Comparison of ENCODE assay signal across 19 cellular contexts in the genomic region with DNA sequence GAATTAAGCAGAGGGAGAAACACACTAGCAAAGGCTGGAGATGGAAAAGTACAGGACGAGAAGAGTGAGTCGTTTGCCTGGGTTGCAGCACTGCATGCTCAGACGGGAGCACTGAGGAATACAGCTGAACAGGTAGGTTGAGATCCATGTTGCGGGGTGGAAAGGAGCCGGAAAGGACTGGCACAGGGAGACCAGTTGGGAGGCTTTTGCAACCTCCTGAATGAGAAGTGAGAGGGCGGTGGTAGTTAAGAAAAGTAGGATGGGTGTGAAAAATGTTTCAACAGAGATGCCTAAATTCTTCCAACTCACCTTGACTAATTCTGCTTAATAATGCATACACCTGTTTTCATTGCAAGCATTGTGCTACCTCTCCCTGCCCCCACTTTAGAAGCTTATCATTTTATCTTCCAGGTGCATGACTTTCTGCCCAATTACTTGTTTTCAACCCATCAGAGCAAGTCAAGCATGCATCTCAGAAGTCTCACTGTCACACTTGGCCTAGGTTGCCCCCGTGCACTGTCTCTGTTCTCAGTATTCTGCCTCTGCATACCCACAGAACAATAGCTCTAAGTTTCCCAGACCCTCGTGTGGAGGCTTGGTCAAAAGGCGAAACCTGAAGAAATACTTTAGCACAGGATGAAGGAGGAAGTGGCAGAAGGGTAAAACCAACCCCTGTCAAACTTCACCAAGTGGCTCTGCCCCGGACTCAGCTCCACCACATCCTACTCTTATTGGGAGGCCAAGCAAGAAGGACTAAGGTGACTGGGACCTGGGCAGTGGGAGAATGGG.
A peak's percentile ranks its signal among the peaks of the same experiment; 100 is the strongest.
DNase-seq lines count a peak whose midpoint lies in the region; ATAC-seq and TF ChIP-seq lines count a peak whose summit lies in the region.
"Had no signal": no experiment of that assay in that cellular context is flagged by ENCODE, and none has a peak within 500 bp of the region (broad histone marks: within the 10 kb centered on the region; RNA-seq: fewer than 3 reads in every experiment).

No MANE protein-coding gene starts in this region.

- no peaks in the 10 kb centered on the region for H3K36me3 Mint-ChIP-seq in MCF 10A (ENCODE audit: insufficient read depth, unreplicated experiment)
- H3K36me3 Mint-ChIP-seq: activated naive CD4-positive, alpha-beta T cell treated with anti-CD3 and anti-CD28 coated beads, Interleukin-2, amount 50 U/mL, for 72 hours; neural progenitor cell had no signal

- H3K4me3 ChIP-seq in breast epithelium, result no peak overlapping the region
- H3K4me3 ChIP-seq in OCI-LY7 (ENCODE audit: low read depth, low read length, poor library complexity, severe bottlenecking), result peak overlapping the region; percentile 69
- H3K4me3 ChIP-seq in esophagus (ENCODE audit: low read depth in 1 of 2, low read length in 2 of 2), result no peak overlapping the region
- no peak overlapping the region for H3K4me3 ChIP-seq in suprapubic skin
- no peak overlapping the region for H3K4me3 ChIP-seq in smooth muscle cell
- H3K4me3 ChIP-seq: MG63, neural progenitor cell had no signal

- no peak for ATAC-seq in left colon
- ATAC-seq: activated naive CD4-positive, alpha-beta T cell treated with anti-CD3 and anti-CD28 coated beads, Interleukin-2, amount 50 U/mL, for 72 hours; Right ventricle myocardium inferior had no signal

- no peaks in the 10 kb centered on the region for H3K9me3 ChIP-seq in breast epithelium
- no peaks in the 10 kb centered on the region for H3K9me3 ChIP-seq in OCI-LY7 (ENCODE audit: low read length)
- no peaks in the 10 kb centered on the region for H3K9me3 ChIP-seq in esophagus (ENCODE audit: control insufficient read depth in 2 of 2, insufficient read depth in 1 of 2, low read depth in 1 of 2, low read length in 1 of 2)
- H3K9me3 ChIP-seq in suprapubic skin, result no peaks in the 10 kb centered on the region
- H3K9me3 ChIP-seq in smooth muscle cell (replicated peaks; ENCODE audit: low read depth), result no peaks in the 10 kb centered on the region
- H3K9me3 ChIP-seq: MG63 had no signal

- no peak overlapping the region for H3K9ac ChIP-seq in smooth muscle cell (ENCODE audit: low read depth)
- H3K9ac ChIP-seq: neural progenitor cell had no signal

- TF ChIP-seq EP300 in suprapubic skin (IDR thresholded peaks at IDR 0.05), result no peak

- TF ChIP-seq CTCF in MCF 10A (IDR thresholded peaks at IDR 0.05; ENCODE audit: unreplicated experiment) (no peak), breast epithelium (IDR thresholded peaks at IDR 0.05) (no peak), OCI-LY7 (conservative IDR thresholded peaks at IDR 0.05; ENCODE audit: low read length) (no peak), suprapubic skin (IDR thresholded peaks at IDR 0.05) (no peak), smooth muscle cell (IDR thresholded peaks at IDR 0.05; ENCODE audit: borderline replicate concordance, insufficient read depth, poor library complexity, severe bottlenecking) (no peak)

- H3K4me1 Mint-ChIP-seq in MCF 10A (ENCODE audit: insufficient read depth, unreplicated experiment), result peaks cover 5% of the 10 kb centered on the region
- H3K4me1 Mint-ChIP-seq: neural progenitor cell had no signal

- no peaks in the 10 kb centered on the region for H3K36me3 ChIP-seq in breast epithelium
- H3K36me3 ChIP-seq in OCI-LY7 (ENCODE audit: insufficient read depth, low read length), result no peaks in the 10 kb centered on the region
- no peaks in the 10 kb centered on the region for H3K36me3 ChIP-seq in esophagus (ENCODE audit: control insufficient read depth in 2 of 2, insufficient read depth in 2 of 2, low read length in 1 of 2)
- no peaks in the 10 kb centered on the region for H3K36me3 ChIP-seq in suprapubic skin
- H3K36me3 ChIP-seq in smooth muscle cell (ENCODE audit: low read depth), result no peaks in the 10 kb centered on the region
- H3K36me3 ChIP-seq: brain microvascular endothelial cell, MG63, neural progenitor cell had no signal

- H3K27me3 ChIP-seq in breast epithelium, result no peaks in the 10 kb centered on the region
- no peaks in the 10 kb centered on the region for H3K27me3 ChIP-seq in esophagus (ENCODE audit: control insufficient read depth in 1 of 2, insufficient read depth in 2 of 2, low read length in 2 of 2)
- H3K27me3 ChIP-seq in suprapubic skin, result no peaks in the 10 kb centered on the region
- no peaks in the 10 kb centered on the region for H3K27me3 ChIP-seq in smooth muscle cell (ENCODE audit: low read depth)
- H3K27me3 ChIP-seq: brain microvascular endothelial cell, MG63, neural progenitor cell had no signal

- TF ChIP-seq POLR2A in breast epithelium (IDR thresholded peaks at IDR 0.05), result no peak
- TF ChIP-seq POLR2A in suprapubic skin (IDR thresholded peaks at IDR 0.05), result no peak

- CTCF ChIA-PET in MCF 10A (lab: Yijun Ruan, JAX) (no interaction called here), OCI-LY7 (lab: Charles Lee; ENCODE audit: unreplicated experiment) (interaction anchor here (0.7 to 3.1 kb wide), 7 partner anchors 11 to 196 kb away, joined by 3 to 18 read pairs (median 4); no protein-coding TSS in a partner anchor)

- H3K27ac Mint-ChIP-seq in MCF 10A (ENCODE audit: low read depth, unreplicated experiment), result no peak overlapping the region
- H3K27ac Mint-ChIP-seq: activated naive CD4-positive, alpha-beta T cell treated with anti-CD3 and anti-CD28 coated beads, Interleukin-2, amount 50 U/mL, for 72 hours; neural progenitor cell; T-helper 1 cell treated with Interleukin-12 subunit alpha and Interleukin-12 subunit beta and Interleukin-4 antibody, amounts not matched to agents 30 μg/mL and 1 μg/mL, for 36 hours had no signal

- no TSS peak for BruUV-seq in MCF 10A (replicated peaks; lab: Mats Ljungman, UMichigan)
- no TSS peak for BruUV-seq in OCI-LY7 (replicated peaks; lab: Mats Ljungman, UMichigan)

- H3K79me2 ChIP-seq in OCI-LY7 (ENCODE audit: insufficient read depth, low read depth, low read length), result peaks cover 54% of the 10 kb centered on the region; the same call in 1 of the 2 replicates
- H3K79me2 ChIP-seq in smooth muscle cell (ENCODE audit: low read depth), result no peaks in the 10 kb centered on the region

- no peak overlapping the region for H3K27ac ChIP-seq in breast epithelium
- H3K27ac ChIP-seq in OCI-LY7 (ENCODE audit: low read depth, low read length, poor library complexity, severe bottlenecking), result peak overlapping the region; percentile 99
- H3K27ac ChIP-seq in esophagus (ENCODE audit: low read depth in 2 of 2, low read length in 1 of 2), result peak overlapping the region; percentile 35
- peak overlapping the region; percentile 65 for H3K27ac ChIP-seq in suprapubic skin
- no peak overlapping the region for H3K27ac ChIP-seq in smooth muscle cell (ENCODE audit: low read depth)
- H3K27ac ChIP-seq: brain microvascular endothelial cell, neural progenitor cell had no signal

- H3K27me3 Mint-ChIP-seq in MCF 10A (ENCODE audit: insufficient read depth, unreplicated experiment), result no peaks in the 10 kb centered on the region

- WGBS in esophagus, 2 donors, result 61 to 72% methylated on average over 10 of the region's 10 CpGs
- WGBS in suprapubic skin, result 60% methylated on average over 10 of the region's 10 CpGs
- WGBS in smooth muscle cell (ENCODE audit: low lambda C conversion rate), result 81% methylated on average over 10 of the region's 10 CpGs

- POLR2A ChIA-PET in MCF 10A (lab: Yijun Ruan, JAX) (interaction anchor here (1.3 to 2.6 kb wide), 2 partner anchors 10 to 199 kb away, joined by 3 to 5 read pairs; a partner anchor contains a TSS), OCI-LY7 (lab: Charles Lee) (interaction anchor here (0.5 to 20.4 kb wide), 29 partner anchors 8 to 1010 kb away, joined by 3 to 1356 read pairs (median 15); a partner anchor contains a TSS)

- no peak overlapping the region for H2AFZ ChIP-seq in OCI-LY7 (ENCODE audit: low read length)
- no peak overlapping the region for H2AFZ ChIP-seq in smooth muscle cell (ENCODE audit: low read depth)
- H2AFZ ChIP-seq: neural progenitor cell had no signal

- H3K4me2 ChIP-seq in OCI-LY7 (ENCODE audit: low read length) (peak overlapping the region; percentile 95), smooth muscle cell (no peak overlapping the region)
- H3K4me2 ChIP-seq: neural progenitor cell had no signal

- H4K20me1 ChIP-seq in OCI-LY7 (ENCODE audit: insufficient read depth, low read length), result no peaks in the 10 kb centered on the region
- no peaks in the 10 kb centered on the region for H4K20me1 ChIP-seq in smooth muscle cell (ENCODE audit: low read depth)

- H3K4me1 ChIP-seq in breast epithelium, result no peaks in the 10 kb centered on the region
- H3K4me1 ChIP-seq in OCI-LY7 (ENCODE audit: insufficient read depth, low read length, poor library complexity, severe bottlenecking), result peaks cover 100% of the 10 kb centered on the region
- H3K4me1 ChIP-seq in esophagus (ENCODE audit: control insufficient read depth in 2 of 2, insufficient read depth in 2 of 2, low read length in 1 of 2), result peaks cover 0 to 12% of the 10 kb centered on the region in 2 donors
- peaks cover 27% of the 10 kb centered on the region for H3K4me1 ChIP-seq in suprapubic skin
- H3K4me1 ChIP-seq in smooth muscle cell (ENCODE audit: low read depth), result no peaks in the 10 kb centered on the region

- DNase-seq in MCF 10A (ENCODE audit: unreplicated experiment) (peak; percentile 5), breast epithelium (ENCODE audit: low spot score in 2 of 2) (no peak), OCI-LY7 (ENCODE audit: low spot score) (peak; percentile 91), suprapubic skin (ENCODE audit: low spot score in 2 of 2) (no peak), smooth muscle cell (lab: John Stamatoyannopoulos, UW; ENCODE audit: unreplicated experiment) (no peak), left colon (no peak), globus pallidus (ENCODE audit: low spot score) (no peak)
- DNase-seq: activated CD4-positive, CD25-positive, alpha-beta regulatory T cell treated with anti-CD3 and anti-CD28 coated beads, Interleukin-2, amount 50 U/mL, for 72 hours; brain microvascular endothelial cell; GF-D8; head of caudate nucleus; islet precursor cell; MG63; NCI-H774 had no signal

- no peaks in the 10 kb centered on the region for H3K9me2 ChIP-seq in OCI-LY7 (ENCODE audit: insufficient read depth, low read length)

- intact Hi-C loops in MCF 10A (cut with micrococcal nuclease), result no loop called here
- intact Hi-C loops in breast epithelium (cut with DNase I; ENCODE audit: low total_unique reads), result no loop called here
- intact Hi-C loops in OCI-LY7 (cut with micrococcal nuclease; ENCODE audit: unreplicated experiment), result loop anchor here (1.0 to 10.0 kb wide), 5 partner anchors 25 to 810 kb away; no protein-coding TSS in a partner anchor
- intact Hi-C loops in left colon (cut with DNase I, micrococcal nuclease), result no loop called here

- H3K9me3 Mint-ChIP-seq in MCF 10A (ENCODE audit: unreplicated experiment), result no peaks in the 10 kb centered on the region
- H3K9me3 Mint-ChIP-seq: activated naive CD4-positive, alpha-beta T cell treated with anti-CD3 and anti-CD28 coated beads, Interleukin-2, amount 50 U/mL, for 72 hours; neural progenitor cell; T-helper 1 cell treated with Interleukin-12 subunit alpha and Interleukin-12 subunit beta and Interleukin-4 antibody, amounts not matched to agents 30 μg/mL and 1 μg/mL, for 36 hours had no signal

- no peaks in the 10 kb centered on the region for H3F3A ChIP-seq in smooth muscle cell (ENCODE audit: low read depth)

- no peak overlapping the region for H3K4me3 Mint-ChIP-seq in MCF 10A (ENCODE audit: unreplicated experiment)
- H3K4me3 Mint-ChIP-seq: neural progenitor cell; T-helper 1 cell treated with Interleukin-12 subunit alpha and Interleukin-12 subunit beta and Interleukin-4 antibody, amounts not matched to agents 30 μg/mL and 1 μg/mL, for 36 hours had no signal

Comparison
In these comparisons a context has a peak if more than half of its experiments do, and no peak if none do; other contexts are left out.
1. DNase-seq: peak in MCF 10A (single experiment) and OCI-LY7 (single experiment); none in breast epithelium (0 of 2), suprapubic skin (0 of 2), smooth muscle cell (single experiment), left colon (0 of 2) and globus pallidus (single experiment).
2. H3K27ac ChIP-seq: peak in OCI-LY7 (single experiment), esophagus (2 of 2) and suprapubic skin (single experiment); none in breast epithelium (0 of 2) and smooth muscle cell (single experiment).